ENCODE assay signal across 2 cellular contexts in genomic region chr6:129866688-129867087, GRCh38.
TF ChIP-seq lines count a peak whose summit lies in the region.

No MANE protein-coding gene starts in this region.

TF ChIP-seq in GM23338, 12 proteins besides CTCF, POLR2A, EP300 and RAD21:
- TF ChIP-seq ZNF462 (CRISPR knock-in tag; IDR thresholded peaks at IDR 0.05), result no peak
- TF ChIP-seq STAT1 (IDR thresholded peaks at IDR 0.05; ENCODE audit: unreplicated experiment), result no peak
- no peak for TF ChIP-seq CREB1 (CRISPR knock-in tag; IDR thresholded peaks at IDR 0.05; ENCODE audit: low read depth)
- TF ChIP-seq ZNF331 (CRISPR knock-in tag; IDR thresholded peaks at IDR 0.05; ENCODE audit: low read depth), result no peak
- no peak for TF ChIP-seq NANOG (IDR thresholded peaks at IDR 0.05; ENCODE audit: borderline replicate concordance)
- TF ChIP-seq EZH2phosphoT487 (IDR thresholded peaks at IDR 0.05; ENCODE audit: unreplicated experiment), result no peak
- no peak for TF ChIP-seq JUNB (IDR thresholded peaks at IDR 0.05; ENCODE audit: unreplicated experiment)
- TF ChIP-seq REST (IDR thresholded peaks at IDR 0.05; ENCODE audit: unreplicated experiment), result no peak
- no peak for TF ChIP-seq ZNF114 (CRISPR knock-in tag; IDR thresholded peaks at IDR 0.05)
- no peak for TF ChIP-seq ETS1 (IDR thresholded peaks at IDR 0.05)
- TF ChIP-seq POLR2AphosphoS5 (IDR thresholded peaks at IDR 0.05; ENCODE audit: low read depth), result no peak
- no peak for TF ChIP-seq EZH2 (IDR thresholded peaks at IDR 0.05; ENCODE audit: low read depth, unreplicated experiment)

TF ChIP-seq in GM12878, 131 proteins besides CTCF, POLR2A, EP300 and RAD21:
- TF ChIP-seq ZBTB33 (IDR thresholded peaks at IDR 0.05), result no peak
- peak; percentile 65 for TF ChIP-seq SPI1 (IDR thresholded peaks at IDR 0.05; ENCODE audit: borderline replicate concordance, insufficient read depth, low read depth, low read length)
- peak in 1 of 2 experiments; percentile 11; a peak in 1 of 4 replicates for TF ChIP-seq IKZF2 (IDR thresholded peaks at IDR 0.05)
- no peak for TF ChIP-seq POU2F2 (IDR thresholded peaks at IDR 0.05; ENCODE audit: borderline replicate concordance, low read depth, low read length)
- peak; percentile 50; the same call in 1 of the 2 replicates for TF ChIP-seq MTA2 (IDR thresholded peaks at IDR 0.05; ENCODE audit: low read depth)
- no peak for TF ChIP-seq CHD2 (IDR thresholded peaks at IDR 0.05; ENCODE audit: borderline replicate concordance, low read depth, low read length)
- no peak for TF ChIP-seq JUND (IDR thresholded peaks at IDR 0.05; ENCODE audit: low read depth, low read length)
- no peak for TF ChIP-seq KLF5 (IDR thresholded peaks at IDR 0.05; ENCODE audit: partially characterized antibody)
- TF ChIP-seq IKZF1 (conservative IDR thresholded peaks at IDR 0.05), result peak; percentile 28; the same call in 1 of the 2 replicates
- no peak for TF ChIP-seq ZSCAN29 (IDR thresholded peaks at IDR 0.05)
- no peak for TF ChIP-seq KAT2A (conservative IDR thresholded peaks at IDR 0.05; ENCODE audit: control insufficient read depth, low read depth, low read length)
TF ChIP-seq in GM12878: peak in this region for 4.
